ENCODE assay signal across 9 cellular contexts in the genomic region with DNA sequence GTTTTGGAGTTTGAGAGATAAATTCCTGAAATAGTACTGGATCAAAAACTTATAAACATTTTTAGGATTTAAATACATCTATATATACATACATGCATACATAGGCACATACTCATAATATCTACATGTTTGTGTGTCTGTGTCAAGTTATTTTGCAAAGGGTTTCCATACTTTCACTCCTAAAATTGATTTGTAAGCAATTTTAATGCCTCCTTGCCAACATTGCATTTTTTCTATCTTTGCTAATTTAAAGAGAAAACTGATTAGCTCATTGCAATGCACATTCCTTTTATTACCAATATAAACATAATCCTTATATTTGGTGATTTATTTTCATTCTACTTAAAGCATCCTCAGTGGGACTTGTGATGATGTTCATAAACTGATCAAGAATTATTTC.
"Had no signal": no experiment of that assay in that cellular context is flagged by ENCODE, and none has a peak within 500 bp of the region (broad histone marks: within the 10 kb centered on the region; RNA-seq: fewer than 3 reads in every experiment).

No MANE protein-coding gene starts in this region.

- H2AFZ ChIP-seq: GM23248 had no signal

- H3K4me2 ChIP-seq: KMS-11 had no signal

- H3K9me3 ChIP-seq: HAP-1 had no signal

- H3K4me1 ChIP-seq: HAP-1 had no signal

- H3K27ac ChIP-seq: GM23248, HL-60, KMS-11 had no signal

- H3K4me3 ChIP-seq: GM23248, HAP-1 had no signal

- H3K9ac ChIP-seq: GM23248, KMS-11 had no signal

- DNase-seq: GM23248, GOT3, H7, HFFc6, KBM-7 had no signal

- H3K36me3 ChIP-seq: HAP-1 had no signal

- ATAC-seq: HCT116 had no signal
